In genomic region chr10:51421853-51422252, GRCh38 we compare ENCODE assay signal across 16 cellular contexts.
DNase-seq lines count a peak whose midpoint lies in the region; ATAC-seq and TF ChIP-seq lines count a peak whose summit lies in the region.
"Had no signal": no experiment of that assay in that cellular context is flagged by ENCODE, and none has a peak within 500 bp of the region (broad histone marks: within the 10 kb centered on the region; RNA-seq: fewer than 3 reads in every experiment).

No MANE protein-coding gene starts in this region.

- H3K4me3 ChIP-seq in adrenal gland (no peak overlapping the region), heart left ventricle (no peak overlapping the region), psoas muscle (no peak overlapping the region)
- H3K4me3 ChIP-seq: SK-N-MC had no signal

- H3K27me3 ChIP-seq in adrenal gland (no peaks in the 10 kb centered on the region), heart left ventricle (no peaks in the 10 kb centered on the region), psoas muscle (ENCODE audit: insufficient read depth in 3 of 3, low read length in 2 of 3) (no peaks in the 10 kb centered on the region)
- H3K27me3 ChIP-seq: BE2C had no signal

- DNase-seq in adrenal gland (no peak), heart left ventricle (peak in 1 of 5 donors; percentile 29), psoas muscle (no peak)
- no peak for DNase-seq in activated effector memory CD4-positive, alpha-beta T cell treated with anti-CD3 and anti-CD28 coated beads, Interleukin-2, amount 50 U/mL, for 16 hours
- DNase-seq: activated effector memory CD4-positive, alpha-beta T cell treated with Interleukin-2 at 50 U/mL for 16 hours; NCI-H1105; NCI-H2029 treated with DMSO at 0.1 percent for 48 hours; NCI-H446 treated with DMSO at 0.1 percent for 48 hours; occipital lobe had no signal

- H3K27ac ChIP-seq in adrenal gland: peak overlapping the region in 3 of 5 donors; percentile 11 to 44 (median 13)
- peak overlapping the region; percentile 52 to 80 (median 72) for H3K27ac ChIP-seq in heart left ventricle
- H3K27ac ChIP-seq in psoas muscle: peak overlapping the region; percentile 56
- H3K27ac ChIP-seq: SK-N-MC had no signal

- H3K4me1 ChIP-seq in adrenal gland (replicated peaks in 1 of 2) (peaks cover 0 to 12% of the 10 kb centered on the region in 2 donors), heart left ventricle (peaks cover 0 to 48% (median 10%) of the 10 kb centered on the region in 12 donors), psoas muscle (peaks cover 29% of the 10 kb centered on the region)
- H3K4me1 ChIP-seq: BE2C, Caco-2 had no signal

- H3K36me3 ChIP-seq in adrenal gland (replicated peaks in 1 of 2) (no peaks in the 10 kb centered on the region), heart left ventricle (no peaks in the 10 kb centered on the region), psoas muscle (ENCODE audit: insufficient read depth in 1 of 2, low read depth in 1 of 2) (no peaks in the 10 kb centered on the region)
- H3K36me3 ChIP-seq: BE2C had no signal

- TF ChIP-seq CTCF in adrenal gland (IDR thresholded peaks at IDR 0.05) (no peak), heart left ventricle (IDR thresholded peaks at IDR 0.05) (no peak), psoas muscle (IDR thresholded peaks at IDR 0.05) (no peak)

- 55 to 100% (median 79%) methylated on average over 1 of the region's 1 CpG for WGBS in adrenal gland, 4 donors
- 35 to 64% (median 51%) methylated on average over 1 of the region's 1 CpG for WGBS in heart left ventricle, 4 donors
- 36 to 56% (median 38%) methylated on average over 1 of the region's 1 CpG for WGBS in psoas muscle, 3 donors

- intact Hi-C loops in adrenal gland (cut with DNase I) (loop anchor here in 1 of 2 donors (10.0 kb wide), 1 partner anchor 357 kb away; no protein-coding TSS in a partner anchor), heart left ventricle (cut with DNase I) (loop anchor here (2.0 to 10.0 kb wide), 8 partner anchors 35 to 543 kb away; partner anchors contain the start of gene PRKG1 (in 6 of the 10)), psoas muscle (cut with DNase I) (loop anchor here (5.0 to 10.0 kb wide), 3 partner anchors 347 to 427 kb away; partner anchors contain the start of gene PRKG1 (in 2 of the 2))

- ATAC-seq in GM21723 (IDR thresholded peaks at IDR 0.05; ENCODE audit: unreplicated experiment): peak; percentile 21
- peak; percentile 65 to 89 (median 86) for ATAC-seq in heart left ventricle
- peak; percentile 67 to 85 (median 84) for ATAC-seq in psoas muscle
- ATAC-seq in GM21515 (IDR thresholded peaks at IDR 0.05; ENCODE audit: unreplicated experiment): no peak
- no peak for ATAC-seq in GM21825 (IDR thresholded peaks at IDR 0.05; ENCODE audit: unreplicated experiment)
- no peak for ATAC-seq in GM21786 (IDR thresholded peaks at IDR 0.05; ENCODE audit: unreplicated experiment)

- no peak for TF ChIP-seq POLR2A in adrenal gland (IDR thresholded peaks at IDR 0.05)
- no peak for TF ChIP-seq POLR2A in heart left ventricle (IDR thresholded peaks at IDR 0.05)

- no peaks in the 10 kb centered on the region for H3K9me3 ChIP-seq in adrenal gland (replicated peaks in 1 of 3)
- H3K9me3 ChIP-seq in heart left ventricle: no peaks in the 10 kb centered on the region
- H3K9me3 ChIP-seq in psoas muscle: no peaks in the 10 kb centered on the region
- H3K9me3 ChIP-seq: BE2C, Caco-2 had no signal

Comparison
In these comparisons a context has a peak if more than half of its experiments do, and no peak if none do; other contexts are left out.
1. ATAC-seq: peak in GM21723 (single experiment), heart left ventricle (4 of 4) and psoas muscle (4 of 4); none in GM21515 (single experiment), GM21825 (single experiment) and GM21786 (single experiment).
2. H3K27ac ChIP-seq: peak in every context shown above with its lines; median percentile 72 in heart left ventricle; 56 in psoas muscle; 13 in adrenal gland.